9 cellular contexts compared by ENCODE assay signal in genomic region chr13:102049853-102050252, GRCh38.
"Had no signal": no experiment of that assay in that cellular context is flagged by ENCODE, and none has a peak within 500 bp of the region (broad histone marks: within the 10 kb centered on the region; RNA-seq: fewer than 3 reads in every experiment).

No MANE protein-coding gene starts in this region.

- H3K9me3 ChIP-seq: HAP-1 had no signal

- DNase-seq: GM23248, GOT3, H7, H9, HCEC 1CT, HFFc6 had no signal

- H3K36me3 ChIP-seq: HAP-1 had no signal

- ATAC-seq: GM23338, HCT116 had no signal

- H3K27ac ChIP-seq: GM23248 had no signal

- H3K4me3 ChIP-seq: GM23248, GM23338, HAP-1 had no signal

- H3K4me1 ChIP-seq: HAP-1 had no signal
